1 cellular context compared by ENCODE assay signal in the genomic region with DNA sequence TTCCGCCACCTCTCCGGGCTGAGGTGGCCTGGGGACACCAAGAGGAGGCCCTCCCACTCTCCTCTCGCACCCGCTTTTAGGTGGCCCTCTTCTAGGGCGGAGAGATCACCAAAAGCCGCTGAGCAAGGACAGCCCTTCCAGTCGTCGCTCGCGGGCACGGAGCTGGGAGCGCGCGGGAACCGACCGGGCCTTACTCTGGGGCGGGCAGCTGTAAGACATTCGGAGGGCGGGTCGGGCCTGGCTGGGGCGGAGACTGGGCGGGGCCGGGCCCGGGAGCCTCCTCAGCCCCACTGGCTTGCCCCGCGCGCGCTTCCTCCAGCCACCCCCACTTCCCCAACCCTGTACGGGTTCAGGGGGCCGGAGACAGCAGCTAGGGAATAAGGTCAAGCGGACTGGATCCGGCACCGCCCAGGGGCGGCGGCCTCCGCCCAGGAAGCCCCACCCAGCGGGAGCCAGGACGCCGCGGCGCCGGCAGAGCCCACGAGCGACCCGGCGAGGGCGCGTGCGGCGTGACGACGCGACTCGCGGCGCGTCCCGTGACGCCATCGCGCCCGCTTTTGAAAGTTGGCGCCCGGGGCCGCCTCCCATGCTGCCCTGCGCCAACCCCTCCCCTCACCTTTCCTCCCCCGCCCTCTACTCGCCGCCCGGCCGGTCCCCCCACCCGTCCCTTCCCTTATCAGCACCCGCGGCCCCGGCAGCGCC.
A peak's percentile ranks its signal among the peaks of the same experiment; 100 is the strongest.
TF ChIP-seq lines count a peak whose summit lies in the region.

No MANE protein-coding gene starts in this region.

TF ChIP-seq in IMR-90, 13 proteins besides CTCF, POLR2A, EP300 and RAD21:
- TF ChIP-seq SMC3 (IDR thresholded peaks at IDR 0.05; ENCODE audit: low read depth, low read length) (no peak), MAZ (IDR thresholded peaks at IDR 0.05; ENCODE audit: borderline replicate concordance, low read depth, low read length) (peak; percentile 90; the same call in 1 of the 2 replicates), BHLHE40 (IDR thresholded peaks at IDR 0.05; ENCODE audit: low read depth, low read length) (peak; percentile 86), NFE2L2 (IDR thresholded peaks at IDR 0.05; ENCODE audit: low read depth, low read length) (no peak), FOS (IDR thresholded peaks at IDR 0.05; ENCODE audit: low read depth, low read length) (0 out of 2 replicates have a peak, but pooled peaks have one; percentile 10), MXI1 (IDR thresholded peaks at IDR 0.05; ENCODE audit: borderline replicate concordance, low read depth, low read length) (peak; percentile 94)
- TF ChIP-seq, protein P1, sequence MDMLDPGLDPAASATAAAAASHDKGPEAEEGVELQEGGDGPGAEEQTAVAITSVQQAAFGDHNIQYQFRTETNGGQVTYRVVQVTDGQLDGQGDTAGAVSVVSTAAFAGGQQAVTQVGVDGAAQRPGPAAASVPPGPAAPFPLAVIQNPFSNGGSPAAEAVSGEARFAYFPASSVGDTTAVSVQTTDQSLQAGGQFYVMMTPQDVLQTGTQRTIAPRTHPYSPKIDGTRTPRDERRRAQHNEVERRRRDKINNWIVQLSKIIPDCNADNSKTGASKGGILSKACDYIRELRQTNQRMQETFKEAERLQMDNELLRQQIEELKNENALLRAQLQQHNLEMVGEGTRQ (IDR thresholded peaks at IDR 0.05; ENCODE audit: low read depth, low read length): peak; percentile 83
